In genomic region chr6:81656231-81656630, GRCh38 we compare ENCODE assay signal across 34 cellular contexts.
"Had no signal": no experiment of that assay in that cellular context is flagged by ENCODE, and none has a peak within 500 bp of the region (broad histone marks: within the 10 kb centered on the region; RNA-seq: fewer than 3 reads in every experiment).

No MANE protein-coding gene starts in this region.

- H3K36me3 ChIP-seq: adrenal gland, ascending aorta, brain microvascular endothelial cell, breast epithelium, cardiac muscle cell had no signal

- H3K27ac ChIP-seq: adrenal gland, ascending aorta, body of pancreas, breast epithelium, cardiac muscle cell had no signal

- FAIRE-seq: astrocyte, bronchial epithelial cell had no signal

- DNase-seq: activated effector memory CD4-positive, alpha-beta T cell treated with anti-CD3 and anti-CD28 coated beads, Interleukin-2, amount 50 U/mL, for 16 hours; activated effector memory CD4-positive, alpha-beta T cell treated with Interleukin-2 at 50 U/mL for 16 hours; activated gamma-delta T cell; activated gamma-delta T cell treated with Interleukin-2 at 50 U/mL for 16 hours; activated naive CD4-positive, alpha-beta T cell; activated naive CD4-positive, alpha-beta T cell treated with anti-CD3 and anti-CD28 coated beads for 36 hours; activated naive CD4-positive, alpha-beta T cell treated with anti-CD3 and anti-CD28 coated beads, Interleukin-2, amount 10 ng/mL, durations not matched to agents 7 days and 5 days; activated naive CD4-positive, alpha-beta T cell treated with anti-CD3 and anti-CD28 coated beads, Interleukin-2, amount 50 U/mL, for 16 hours; activated naive CD4-positive, alpha-beta T cell treated with Interleukin-2 at 50 U/mL for 16 hours; activated naive CD8-positive, alpha-beta T cell treated with anti-CD3 and anti-CD28 coated beads for 36 hours; activated naive CD8-positive, alpha-beta T cell treated with anti-CD3 and anti-CD28 coated beads, Interleukin-2, amount 10 ng/mL, durations not matched to agents 7 days and 5 days; activated naive CD8-positive, alpha-beta T cell treated with anti-CD3 and anti-CD28 coated beads, Interleukin-2, amount 50 U/mL, for 24 hours; activated T-cell treated with anti-CD3 and anti-CD28 coated beads, Interleukin-2, amount 50 U/mL, for 1 hour; activated T-cell treated with anti-CD3 and anti-CD28 coated beads, Interleukin-2, amount 50 U/mL, for 24 hours; activated T-cell treated with anti-CD3 and anti-CD28 coated beads, Interleukin-2, amount 50 U/mL, for 4 hours; activated T-cell treated with anti-CD3 and anti-CD28 coated beads, Interleukin-2, amount 50 U/mL, for 48 hours; activated T-cell treated with anti-CD3 and anti-CD28 coated beads, Interleukin-2, amount 50 U/mL, for 72 hours; adrenal gland; amniotic stem cell; amygdala; anterior cingulate cortex; aorta; body of pancreas; caudate nucleus; central memory CD4-positive, alpha-beta T cell; cerebellar nuclear complex had no signal

- ATAC-seq: activated naive CD4-positive, alpha-beta T cell treated with anti-CD3 and anti-CD28 coated beads, Interleukin-2, amount 50 U/mL, for 72 hours; activated naive CD8-positive, alpha-beta T cell treated with anti-CD3 and anti-CD28 coated beads, Interleukin-2, amount 50 U/mL, for 24 hours; activated T-cell treated with anti-CD3 and anti-CD28 coated beads, Interleukin-2, amount 50 U/mL, for 4 hours; activated T-cell treated with anti-CD3 and anti-CD28 coated beads, Interleukin-2, amount 50 U/mL, for 72 hours; activated T-helper 17 cell treated with anti-CD3 and anti-CD28 coated beads, Interleukin-2, amount 50 U/mL, for 72 hours; body of pancreas had no signal

- H3K27me3 ChIP-seq: adrenal gland, ascending aorta, body of pancreas, brain microvascular endothelial cell, breast epithelium, cardiac muscle cell had no signal

- H3K4me1 ChIP-seq: adrenal gland, ascending aorta, body of pancreas, breast epithelium had no signal

- H3K9me3 ChIP-seq: adrenal gland, ascending aorta, body of pancreas, breast epithelium had no signal

- H3K4me3 ChIP-seq: adrenal gland, ascending aorta, body of pancreas, breast epithelium, cardiac muscle cell had no signal
